Comparison of ENCODE assay signal across 7 cellular contexts in the genomic region with DNA sequence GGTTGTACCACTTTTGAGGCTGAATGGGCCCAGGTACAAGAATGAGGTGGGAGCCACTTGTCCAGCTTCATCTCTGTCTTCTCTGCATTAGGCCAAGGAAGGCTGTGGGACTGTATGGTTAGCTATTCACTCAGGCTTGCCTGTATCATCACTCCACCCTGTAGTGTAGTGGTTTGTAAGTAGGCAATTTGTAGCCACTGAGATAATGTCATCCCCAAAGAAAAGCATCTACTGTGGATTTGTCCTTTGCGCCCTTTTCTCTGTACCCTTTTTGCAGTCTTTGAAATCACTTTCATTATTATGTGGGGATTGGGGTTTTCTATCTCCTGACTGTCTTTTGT. TPM values are rescaled to one million over a fixed set of nuclear protein-coding genes. Genes with fewer than 3 reads are reported as not detected.
DNase-seq lines count a peak whose midpoint lies in the region; ATAC-seq, FAIRE-seq and TF ChIP-seq lines count a peak whose summit lies in the region.
"Not testable (repeated sequence)": the region's sequence is repeated elsewhere in the genome, so short reads cannot be mapped to it uniquely, and the experiment has no call there.

No MANE protein-coding gene starts in this region.

- H3K4me2 ChIP-seq in GM12878 (ENCODE audit: control insufficient read depth, insufficient read depth): not testable (repeated sequence)

- BruUV-seq in GM12878 (replicated peaks; lab: Mats Ljungman, UMichigan): not testable (repeated sequence)

- not testable (repeated sequence) for TF ChIP-seq RAD21 in GM12878 (IDR thresholded peaks at IDR 0.05; ENCODE audit: insufficient read depth, low read depth, low read length)

- H4K20me1 ChIP-seq in GM12878 (ENCODE audit: control insufficient read depth, insufficient read depth): not testable (repeated sequence)

- H3K27ac ChIP-seq in RWPE2 (ENCODE audit: poor library complexity, severe bottlenecking) (peak overlapping the region; percentile 50), esophagus (ENCODE audit: low read depth in 2 of 2, low read length in 1 of 2) (peak overlapping the region; percentile 29 to 48), heart right ventricle (peak overlapping the region in 6 of 10 donors; percentile 40 to 89 (median 76)), kidney (ENCODE audit: low read depth in 2 of 2, low read length in 2 of 2) (peak overlapping the region; percentile 6 to 36), gastrocnemius medialis (peak overlapping the region in 3 of 4 donors; percentile 9 to 54 (median 10))
- H3K27ac ChIP-seq in GM12878 (ENCODE audit: control insufficient read depth, insufficient read depth): not testable (repeated sequence)

- in situ Hi-C loops in GM12878 (cut with MboI); gastrocnemius medialis (cut with MboI; ENCODE audit: low sequenced_read_pairs in 4 of 4): not testable (repeated sequence)

- DNase-seq in RWPE2 (ENCODE audit: low spot score); GM12878 (ENCODE audit: low read depth, low spot score); heart right ventricle; kidney; gastrocnemius medialis: not testable (repeated sequence)

- TF ChIP-seq EP300 in GM12878 (IDR thresholded peaks at IDR 0.05; ENCODE audit: borderline replicate concordance in 1 of 2, control insufficient read depth in 1 of 2, low read depth in 2 of 2, low read length in 2 of 2): not testable (repeated sequence)

- RAD21 ChIA-PET in GM12878 (lab: Charles Lee; ENCODE audit: unreplicated experiment): not testable (repeated sequence)

- not testable (repeated sequence) for H3K79me2 ChIP-seq in GM12878 (ENCODE audit: control insufficient read depth, insufficient read depth, low read length)

- not testable (repeated sequence) for H3K27me3 ChIP-seq in RWPE2 (ENCODE audit: insufficient read depth, poor library complexity, severe bottlenecking); GM12878 (replicated peaks in 1 of 2; ENCODE audit: control insufficient read depth in 2 of 2, insufficient read depth in 2 of 2, low read length in 1 of 2); esophagus (ENCODE audit: control insufficient read depth in 1 of 2, insufficient read depth in 2 of 2, low read length in 2 of 2); heart right ventricle; gastrocnemius medialis

- not testable (repeated sequence) for TF ChIP-seq CTCF in RWPE2 (IDR thresholded peaks at IDR 0.05; ENCODE audit: poor library complexity, severe bottlenecking); GM12878 (IDR thresholded peaks at IDR 0.05 in 2 of 3, conservative IDR thresholded peaks at IDR 0.05 in 1 of 3; ENCODE audit: control insufficient read depth in 2 of 3, extremely low read depth in 1 of 3, insufficient read depth in 1 of 3, low read depth in 3 of 3, low read length in 3 of 3); heart right ventricle (IDR thresholded peaks at IDR 0.05); kidney (IDR thresholded peaks at IDR 0.05; ENCODE audit: borderline replicate concordance, extremely low read depth, insufficient read depth); gastrocnemius medialis (IDR thresholded peaks at IDR 0.05 in 4 of 5, conservative IDR thresholded peaks at IDR 0.05 in 1 of 5)

- not testable (repeated sequence) for H3K4me3 ChIP-seq in RWPE2 (ENCODE audit: severe bottlenecking); GM12878; esophagus (ENCODE audit: low read depth in 1 of 2, low read length in 2 of 2); heart right ventricle; kidney (ENCODE audit: low read length in 2 of 2); gastrocnemius medialis

- H3K9me3 ChIP-seq in RWPE2 (ENCODE audit: severe bottlenecking); GM12878 (replicated peaks; ENCODE audit: control insufficient read depth, insufficient read depth, low read length); esophagus (ENCODE audit: control insufficient read depth in 2 of 2, insufficient read depth in 1 of 2, low read depth in 1 of 2, low read length in 1 of 2); heart right ventricle; kidney (ENCODE audit: control insufficient read depth in 1 of 2, low read length in 2 of 2); gastrocnemius medialis: not testable (repeated sequence)

- TF ChIP-seq POLR2A in GM12878 (IDR thresholded peaks at IDR 0.05; ENCODE audit: low read depth, low read length); gastrocnemius medialis (IDR thresholded peaks at IDR 0.05): not testable (repeated sequence)

- not testable (repeated sequence) for FAIRE-seq in GM12878 (lab: Jason Lieb, UNC); kidney (lab: Jason Lieb, UNC)

- intact Hi-C loops in GM12878 (cut with micrococcal nuclease; ENCODE audit: unreplicated experiment); kidney (cut with DNase I); gastrocnemius medialis (cut with DNase I; ENCODE audit: low total_unique reads): not testable (repeated sequence)
- intact Hi-C loops in heart right ventricle (cut with DNase I): loop anchor here in 4 of 10 donors (5.0 to 10.0 kb wide), 4 partner anchors 36 to 59 kb away; partner anchors contain the start of gene PPFIBP1 (in 1 of the 4)

- CTCF ChIA-PET in GM12878 (lab: Yijun Ruan, JAX): not testable (repeated sequence)

- H3K36me3 ChIP-seq in RWPE2 (ENCODE audit: low read depth); GM12878 (ENCODE audit: control insufficient read depth in 2 of 2, insufficient read depth in 2 of 2, low read length in 1 of 2); esophagus (ENCODE audit: control insufficient read depth in 2 of 2, insufficient read depth in 2 of 2, low read length in 1 of 2); gastrocnemius medialis: not testable (repeated sequence)
- H3K36me3 ChIP-seq in heart right ventricle: peaks cover 0 to 21% (median 0%) of the 10 kb centered on the region in 9 donors
- H3K36me3 ChIP-seq in kidney (ENCODE audit: control insufficient read depth in 1 of 2, insufficient read depth in 2 of 2, low read length in 2 of 2): peaks cover 5 to 11% of the 10 kb centered on the region in 2 donors

- SMC1A ChIA-PET in GM12878 (lab: Charles Lee; ENCODE audit: uncharacterized antibody, unreplicated experiment): not testable (repeated sequence)

- ATAC-seq in GM18868 (IDR thresholded peaks at IDR 0.05; ENCODE audit: unreplicated experiment): peak; percentile 25
- not testable (repeated sequence) for ATAC-seq in RWPE2 (ENCODE audit: low read depth); gastrocnemius medialis
- ATAC-seq in GM12878: peak; percentile 26; the same call in 2 of the 3 replicates
- peak in 1 of 8 donors; percentile 8 for ATAC-seq in heart right ventricle

- H2AFZ ChIP-seq in GM12878 (ENCODE audit: control insufficient read depth, low read depth, low read length): not testable (repeated sequence)

- POLR2A ChIA-PET in GM12878 (lab: Charles Lee): not testable (repeated sequence)

- 85% methylated on average over 1 of the region's 1 CpG for WGBS in GM12878 (ENCODE audit: insufficient coverage, insufficient replicate concordance, low lambda C conversion rate, missing lambda C conversion rate)
- 88 to 93% methylated on average over 1 of the region's 1 CpG for WGBS in esophagus, 2 donors
- WGBS in heart right ventricle, 2 donors: 88 to 89% methylated on average over 1 of the region's 1 CpG

- not testable (repeated sequence) for H3K9ac ChIP-seq in GM12878 (ENCODE audit: control insufficient read depth, insufficient read depth, low read length); kidney (ENCODE audit: low read length in 2 of 2)

- peaks cover 16% of the 10 kb centered on the region for H3K4me1 ChIP-seq in RWPE2 (ENCODE audit: insufficient read depth, poor library complexity, severe bottlenecking)
- peaks cover 34% of the 10 kb centered on the region for H3K4me1 ChIP-seq in GM12878 (ENCODE audit: control insufficient read depth, insufficient read depth, low read length)
- not testable (repeated sequence) for H3K4me1 ChIP-seq in esophagus (ENCODE audit: control insufficient read depth in 2 of 2, insufficient read depth in 2 of 2, low read length in 1 of 2)
- peaks cover 24 to 99% (median 89%) of the 10 kb centered on the region in 9 donors for H3K4me1 ChIP-seq in heart right ventricle
- peaks cover 10 to 21% of the 10 kb centered on the region in 2 donors for H3K4me1 ChIP-seq in kidney (ENCODE audit: control insufficient read depth in 1 of 2, insufficient read depth in 1 of 2, low read depth in 1 of 2, low read length in 2 of 2)
- peaks cover 36 to 40% of the 10 kb centered on the region in 2 donors for H3K4me1 ChIP-seq in gastrocnemius medialis

RNA-seq across cellular contexts. Expression of gene PPFIBP1, which starts 57.3 kb away (rescaled TPM):
- 239 and 251 TPM in 2 replicates for total RNA-seq in GM12878 (2013; cell fraction: nucleolus; rRNA removed)
- total RNA-seq in GM12878 (2014; rRNA removed): 3.8 and 4.7 TPM in 2 replicates
- total RNA-seq in GM12878 (2014; rRNA removed; fragmentation: Illumina TruSeq; extraction: Trizol): 2.6 and 3.8 TPM in 2 replicates
- total RNA-seq in GM12878 (2021): 3.8 and 4.2 TPM in 2 replicates
- polyA plus RNA-seq in GM12878 (2011; ENCODE audit: low read depth): 10.0 TPM
- polyA plus RNA-seq in GM12878 (2011; rRNA removed): 7.8 and 9.4 TPM in 2 replicates
- polyA plus RNA-seq in GM12878 (2011; cell fraction: cytosol; rRNA removed): 3.5 and 3.6 TPM in 2 replicates
- polyA plus RNA-seq in GM12878 (2011; cell fraction: nucleus; rRNA removed): 9.8 and 10.8 TPM in 2 replicates
- polyA plus RNA-seq in GM12878 (2012): 11.3 and 22.7 TPM in 2 replicates
- 3.5 and 4.7 TPM in 2 replicates for polyA plus RNA-seq in GM12878 (2014; fragmentation: Illumina TruSeq; extraction: Trizol)
- polyA plus RNA-seq in GM12878 (2014; fragmentation: Nextera tagmentation; extraction: Ambion mirVana): under 1 TPM; 0.47 to 0.55 TPM
- 1.9 and 2.8 TPM in 2 replicates for polyA plus RNA-seq in GM12878 (2014; rRNA removed)
- 1 to 10 TPM; 4.7 to 6.8 TPM for polyA plus RNA-seq in GM12878 (2016; fragmentation: Nextera tagmentation; extraction: Ambion mirVana)
- 12.4 and 14.4 TPM in 2 replicates for polyA minus RNA-seq in GM12878 (2011; rRNA and poly(A)+ RNA removed)
- 3.6 TPM in 2 replicates for polyA minus RNA-seq in GM12878 (2011; cell fraction: cytosol; rRNA and poly(A)+ RNA removed)
- polyA minus RNA-seq in GM12878 (2011; cell fraction: nucleus; rRNA and poly(A)+ RNA removed): 10.6 and 12.5 TPM in 2 replicates
- 10 to 100 TPM; 12.0 to 13.4 TPM for polyA plus RNA-seq in esophagus
- total RNA-seq in heart right ventricle: 100 to 1,000 TPM; 233 to 450 (median 325) TPM
- polyA plus RNA-seq in heart right ventricle: 10 to 100 TPM; 22.9 to 64.7 TPM
- 175 TPM for total RNA-seq in kidney
- polyA plus RNA-seq in kidney (ENCODE audit: insufficient read depth, low read depth, low replicate concordance): 12.7 TPM
- 10 to 100 TPM; 18.3 to 33.2 (median 27.4) TPM for total RNA-seq in gastrocnemius medialis
